In genomic region chr5:116135344-116135743, GRCh38 we compare ENCODE assay signal across 8 cellular contexts. TPM values are rescaled to one million over a fixed set of nuclear protein-coding genes. Genes with fewer than 3 reads are reported as not detected.
A peak's percentile ranks its signal among the peaks of the same experiment; 100 is the strongest.
DNase-seq lines count a peak whose midpoint lies in the region; ATAC-seq, FAIRE-seq and TF ChIP-seq lines count a peak whose summit lies in the region.

No MANE protein-coding gene starts in this region.

- no peak overlapping the region for H2AFZ ChIP-seq in GM12878 (ENCODE audit: control insufficient read depth, low read depth, low read length)

- no peaks in the 10 kb centered on the region for H4K20me1 ChIP-seq in GM12878 (ENCODE audit: control insufficient read depth, insufficient read depth)

- ATAC-seq in GM18517 (IDR thresholded peaks at IDR 0.05; ENCODE audit: unreplicated experiment) (peak; percentile 99), GM21515 (IDR thresholded peaks at IDR 0.05; ENCODE audit: unreplicated experiment) (peak; percentile 98), HG03457 (IDR thresholded peaks at IDR 0.05; ENCODE audit: unreplicated experiment) (peak; percentile 99), GM12878 (peak; percentile 98)

- in situ Hi-C loops in GM12878 (cut with MboI), result loop anchor here (5.0 to 25.0 kb wide), 2 partner anchors 427 to 807 kb away; partner anchors contain the start of gene SEMA6A

- POLR2A ChIA-PET in GM12878 (lab: Charles Lee), result no interaction called here

- H3K79me2 ChIP-seq in GM12878 (ENCODE audit: control insufficient read depth, insufficient read depth, low read length), result no peaks in the 10 kb centered on the region

- no peak overlapping the region for H3K27ac ChIP-seq in GM12878 (ENCODE audit: control insufficient read depth, insufficient read depth)

- WGBS in GM12878 (ENCODE audit: insufficient coverage, insufficient replicate concordance, low lambda C conversion rate, missing lambda C conversion rate), result 3% methylated on average over 5 of the region's 5 CpGs

- SMC1A ChIA-PET in GM12878 (lab: Charles Lee; ENCODE audit: uncharacterized antibody, unreplicated experiment), result interaction anchor here (0.5 to 5.1 kb wide), 20 partner anchors 11 to 811 kb away, joined by 3 to 58 read pairs (median 4); partner anchors contain the start of gene SEMA6A

- peak; percentile 38 for DNase-seq in GM12878 (ENCODE audit: low read depth, low spot score)
- DNase-seq in H7, result no peak
- no peak for DNase-seq in NCI-H345 (lab: John Stamatoyannopoulos, UW)
- no peak for DNase-seq in DMS53 treated with DMSO at 0.1 percent for 48 hours (lab: John Stamatoyannopoulos, UW; ENCODE audit: unreplicated experiment)
- DNase-seq in NCI-H1930 (lab: John Stamatoyannopoulos, UW), result no peak

- no peak for TF ChIP-seq RAD21 in GM12878 (IDR thresholded peaks at IDR 0.05; ENCODE audit: insufficient read depth, low read depth, low read length)

- H3K9ac ChIP-seq in GM12878 (ENCODE audit: control insufficient read depth, insufficient read depth, low read length), result no peak overlapping the region

- TF ChIP-seq POLR2A in GM12878 (IDR thresholded peaks at IDR 0.05; ENCODE audit: low read depth, low read length), result no peak

- H3K4me1 ChIP-seq in GM12878 (ENCODE audit: control insufficient read depth, insufficient read depth, low read length), result peaks cover 3% of the 10 kb centered on the region; the same call in 1 of the 2 replicates

- H3K9me3 ChIP-seq in GM12878 (replicated peaks; ENCODE audit: control insufficient read depth, insufficient read depth, low read length), result no peaks in the 10 kb centered on the region

- RAD21 ChIA-PET in GM12878 (lab: Charles Lee; ENCODE audit: unreplicated experiment), result interaction anchor here (0.7 to 4.3 kb wide), 9 partner anchors 59 to 501 kb away, joined by 3 to 34 read pairs (median 5); partner anchors contain the start of gene SEMA6A

- no peaks in the 10 kb centered on the region for H3K36me3 ChIP-seq in GM12878 (ENCODE audit: control insufficient read depth in 2 of 2, insufficient read depth in 2 of 2, low read length in 1 of 2)
- H3K36me3 ChIP-seq in H7 (replicated peaks; ENCODE audit: control insufficient read depth, insufficient read depth, low read length), result no peaks in the 10 kb centered on the region

- intact Hi-C loops in GM12878 (cut with micrococcal nuclease; ENCODE audit: unreplicated experiment), result loop anchor here (5.0 to 10.0 kb wide), 4 partner anchors 219 to 503 kb away; no protein-coding TSS in a partner anchor

- H3K27me3 ChIP-seq in GM12878 (replicated peaks in 1 of 2; ENCODE audit: control insufficient read depth in 2 of 2, insufficient read depth in 2 of 2, low read length in 1 of 2) (no peaks in the 10 kb centered on the region), H7 (ENCODE audit: control insufficient read depth, insufficient read depth, low read length) (no peaks in the 10 kb centered on the region)

- no peak overlapping the region for H3K4me3 ChIP-seq in GM12878
- H3K4me3 ChIP-seq in H7 (ENCODE audit: insufficient read depth, low read depth, low read length), result no peak overlapping the region

- no TSS peak for BruUV-seq in GM12878 (replicated peaks; lab: Mats Ljungman, UMichigan)

- CTCF ChIA-PET in GM12878 (lab: Yijun Ruan, JAX), result interaction anchor here (0.9 to 5.1 kb wide), 10 partner anchors 8 to 631 kb away, joined by 3 to 46 read pairs (median 8); no protein-coding TSS in a partner anchor

- TF ChIP-seq EP300 in GM12878 (IDR thresholded peaks at IDR 0.05; ENCODE audit: borderline replicate concordance in 1 of 2, control insufficient read depth in 1 of 2, low read depth in 2 of 2, low read length in 2 of 2), result peak in 1 of 2 experiments; percentile 26; a peak in 1 of 4 replicates

- peak overlapping the region; percentile 11; the same call in 1 of the 2 replicates for H3K4me2 ChIP-seq in GM12878 (ENCODE audit: control insufficient read depth, insufficient read depth)

- peak; percentile 79 for FAIRE-seq in GM12878 (lab: Jason Lieb, UNC)

- no peak for TF ChIP-seq CTCF in GM12878 (IDR thresholded peaks at IDR 0.05 in 2 of 3, conservative IDR thresholded peaks at IDR 0.05 in 1 of 3; ENCODE audit: control insufficient read depth in 2 of 3, extremely low read depth in 1 of 3, insufficient read depth in 1 of 3, low read depth in 3 of 3, low read length in 3 of 3)

TF ChIP-seq in GM12878, 131 proteins besides CTCF, POLR2A, EP300 and RAD21 (continues in another document):
- peak in 1 of 2 experiments; percentile 57; a peak in 2 of 4 replicates for TF ChIP-seq ETV6 (conservative IDR thresholded peaks at IDR 0.05 in 1 of 2, IDR thresholded peaks at IDR 0.05 in 1 of 2; ENCODE audit: borderline replicate concordance in 1 of 2, low read depth in 1 of 2)
- no peak for TF ChIP-seq ZBED1 (IDR thresholded peaks at IDR 0.05; ENCODE audit: borderline replicate concordance)
- no peak for TF ChIP-seq SREBF2 (IDR thresholded peaks at IDR 0.05; ENCODE audit: low read length)
- peak; percentile 42; the same call in 1 of the 2 replicates for TF ChIP-seq IKZF1 (conservative IDR thresholded peaks at IDR 0.05)
- TF ChIP-seq MTA2 (IDR thresholded peaks at IDR 0.05; ENCODE audit: low read depth), result peak; percentile 66
- TF ChIP-seq MLLT1 (IDR thresholded peaks at IDR 0.05), result 0 out of 2 replicates have a peak, but pooled peaks have one; percentile 28
- TF ChIP-seq MAX (IDR thresholded peaks at IDR 0.05; ENCODE audit: low read depth, low read length), result no peak
- TF ChIP-seq ZNF384 (IDR thresholded peaks at IDR 0.05; ENCODE audit: borderline replicate concordance, low read depth, low read length), result no peak
- TF ChIP-seq IRF5 (IDR thresholded peaks at IDR 0.05; ENCODE audit: borderline replicate concordance), result no peak
- peak; percentile 47; the same call in 1 of the 2 replicates for TF ChIP-seq DPF2 (IDR thresholded peaks at IDR 0.05)

RNA-seq across cellular contexts. Expression of gene COMMD10, which starts 50.5 kb away (rescaled TPM):
- total RNA-seq in GM12878 (2013; cell fraction: nucleolus; rRNA removed), result 134 and 157 TPM in 2 replicates
- total RNA-seq in GM12878 (2014; rRNA removed), result 26.0 and 32.3 TPM in 2 replicates
- 22.7 and 23.3 TPM in 2 replicates for total RNA-seq in GM12878 (2014; rRNA removed; fragmentation: Illumina TruSeq; extraction: Trizol)
- total RNA-seq in GM12878 (2021), result 17.0 and 19.6 TPM in 2 replicates
- 9.7 TPM for polyA plus RNA-seq in GM12878 (2011; ENCODE audit: low read depth)
- 30.1 and 45.6 TPM in 2 replicates for polyA plus RNA-seq in GM12878 (2011; rRNA removed)
- polyA plus RNA-seq in GM12878 (2011; cell fraction: cytosol; rRNA removed), result 9.2 and 12.1 TPM in 2 replicates
- 26.8 and 33.9 TPM in 2 replicates for polyA plus RNA-seq in GM12878 (2011; cell fraction: nucleus; rRNA removed)
- polyA plus RNA-seq in GM12878 (2012), result 13.2 and 16.9 TPM in 2 replicates
- polyA plus RNA-seq in GM12878 (2014; fragmentation: Illumina TruSeq; extraction: Trizol), result 23.7 and 31.0 TPM in 2 replicates
- polyA plus RNA-seq in GM12878 (2014; fragmentation: Nextera tagmentation; extraction: Ambion mirVana), result 10 to 100 TPM; 57.7 to 98.7 TPM
- polyA plus RNA-seq in GM12878 (2014; rRNA removed), result 15.4 and 19.8 TPM in 2 replicates
- polyA plus RNA-seq in GM12878 (2016; fragmentation: Nextera tagmentation; extraction: Ambion mirVana), result 10 to 100 TPM; 37.4 to 37.8 TPM
- polyA minus RNA-seq in GM12878 (2011; rRNA and poly(A)+ RNA removed), result 34.3 and 35.2 TPM in 2 replicates
- polyA minus RNA-seq in GM12878 (2011; cell fraction: cytosol; rRNA and poly(A)+ RNA removed), result 11.4 and 12.2 TPM in 2 replicates
- 48.8 and 72.3 TPM in 2 replicates for polyA minus RNA-seq in GM12878 (2011; cell fraction: nucleus; rRNA and poly(A)+ RNA removed)
- 47.3 and 59.2 TPM in 2 replicates for total RNA-seq in H7 (2014; rRNA removed; shearing (Covaris generic))
